23 cellular contexts compared by ENCODE assay signal in the genomic region with DNA sequence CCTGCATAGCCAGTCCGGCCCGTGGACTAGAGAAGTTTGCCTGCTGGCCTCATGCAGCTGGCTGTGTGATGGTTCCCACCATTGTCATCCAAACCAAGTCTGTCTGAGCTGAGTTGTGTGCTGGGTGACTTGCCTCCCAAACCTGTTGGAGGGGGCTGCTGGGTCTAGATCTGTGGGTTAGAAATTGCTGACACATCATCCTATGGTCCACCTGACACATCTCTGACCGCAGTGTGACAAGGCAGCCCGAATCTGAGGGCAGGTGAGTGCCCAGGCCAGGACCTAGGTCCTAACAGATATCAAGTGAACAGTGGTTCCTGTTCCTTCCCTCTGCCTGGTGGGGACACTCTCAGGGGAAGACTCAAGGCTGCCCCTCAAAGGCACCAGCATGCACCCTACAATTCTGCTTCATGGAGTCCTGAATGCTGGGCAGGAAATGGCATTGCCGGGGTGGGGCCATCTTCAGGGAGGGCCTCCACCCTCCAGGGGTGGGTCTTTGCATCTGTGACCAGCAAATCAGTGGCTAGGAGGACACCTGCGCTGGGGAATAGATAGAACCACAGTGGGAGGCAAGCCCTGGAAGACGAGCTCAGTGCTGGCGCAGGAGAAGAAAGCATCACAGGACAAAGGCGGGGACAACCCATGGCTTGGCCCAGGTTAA.
DNase-seq lines count a peak whose midpoint lies in the region; ATAC-seq and TF ChIP-seq lines count a peak whose summit lies in the region.
"Had no signal": no experiment of that assay in that cellular context is flagged by ENCODE, and none has a peak within 500 bp of the region (broad histone marks: within the 10 kb centered on the region; RNA-seq: fewer than 3 reads in every experiment).

No MANE protein-coding gene starts in this region.

- H3K4me1 ChIP-seq in RWPE2 (ENCODE audit: insufficient read depth, poor library complexity, severe bottlenecking) (no peaks in the 10 kb centered on the region), mucosa of rectum (ENCODE audit: control insufficient read depth in 2 of 2, insufficient read depth in 2 of 2, low read length in 2 of 2) (no peaks in the 10 kb centered on the region), aorta (ENCODE audit: control insufficient read depth in 1 of 2, insufficient read depth in 2 of 2, low read length in 2 of 2) (no peaks in the 10 kb centered on the region)
- H3K4me1 ChIP-seq: prostate gland had no signal

- H3K27me3 ChIP-seq in RWPE2 (ENCODE audit: insufficient read depth, poor library complexity, severe bottlenecking) (no peaks in the 10 kb centered on the region), mucosa of rectum (ENCODE audit: control insufficient read depth in 2 of 2, insufficient read depth in 2 of 2, low read length in 2 of 2) (no peaks in the 10 kb centered on the region), aorta (ENCODE audit: control insufficient read depth in 1 of 2, insufficient read depth in 2 of 2, low read length in 1 of 2) (no peaks in the 10 kb centered on the region)

- H3K27ac Mint-ChIP-seq in activated naive CD8-positive, alpha-beta T cell treated with anti-CD3 and anti-CD28 coated beads, Interleukin-2, amount 10 ng/mL, durations not matched to agents 7 days and 5 days: no peak overlapping the region
- H3K27ac Mint-ChIP-seq in activated naive CD8-positive, alpha-beta T cell treated with anti-CD3 and anti-CD28 coated beads for 36 hours: no peak overlapping the region
- H3K27ac Mint-ChIP-seq: activated CD8-positive, alpha-beta T cell treated with anti-CD3 and anti-CD28 coated beads, Interleukin-2, amount 10 ng/mL, durations not matched to agents 7 days and 5 days; activated naive CD4-positive, alpha-beta T cell treated with anti-CD3 and anti-CD28 coated beads, Interleukin-2, amount 50 U/mL, for 24 hours; mesothelial cell of epicardium had no signal

- no peak overlapping the region for H3K9ac ChIP-seq in mucosa of rectum (ENCODE audit: low read depth in 1 of 2, low read length in 2 of 2)

- WGBS in aorta, 2 donors: 96% methylated on average over 9 of the region's 9 CpGs

- TF ChIP-seq CTCF in RWPE2 (IDR thresholded peaks at IDR 0.05; ENCODE audit: poor library complexity, severe bottlenecking): no peak

- peaks cover 13% of the 10 kb centered on the region for H3K27me3 Mint-ChIP-seq in activated naive CD8-positive, alpha-beta T cell treated with anti-CD3 and anti-CD28 coated beads, Interleukin-2, amount 10 ng/mL, durations not matched to agents 7 days and 5 days
- no peaks in the 10 kb centered on the region for H3K27me3 Mint-ChIP-seq in activated naive CD8-positive, alpha-beta T cell treated with anti-CD3 and anti-CD28 coated beads for 36 hours
- H3K27me3 Mint-ChIP-seq: activated naive CD4-positive, alpha-beta T cell treated with anti-CD3 and anti-CD28 coated beads, Interleukin-2, amount 50 U/mL, for 24 hours had no signal

- peaks cover 6% of the 10 kb centered on the region for H3K36me3 Mint-ChIP-seq in activated naive CD8-positive, alpha-beta T cell treated with anti-CD3 and anti-CD28 coated beads, Interleukin-2, amount 10 ng/mL, durations not matched to agents 7 days and 5 days
- H3K36me3 Mint-ChIP-seq in activated naive CD8-positive, alpha-beta T cell treated with anti-CD3 and anti-CD28 coated beads for 36 hours: peaks cover 2% of the 10 kb centered on the region

- no peak overlapping the region for H3K4me3 Mint-ChIP-seq in activated naive CD8-positive, alpha-beta T cell treated with anti-CD3 and anti-CD28 coated beads, Interleukin-2, amount 10 ng/mL, durations not matched to agents 7 days and 5 days
- H3K4me3 Mint-ChIP-seq in activated naive CD8-positive, alpha-beta T cell treated with anti-CD3 and anti-CD28 coated beads for 36 hours: no peak overlapping the region
- H3K4me3 Mint-ChIP-seq: activated CD8-positive, alpha-beta T cell treated with anti-CD3 and anti-CD28 coated beads, Interleukin-2, amount 10 ng/mL, durations not matched to agents 7 days and 5 days; activated naive CD4-positive, alpha-beta T cell treated with anti-CD3 and anti-CD28 coated beads, Interleukin-2, amount 50 U/mL, for 24 hours; activated T-cell treated with anti-CD3 and anti-CD28 coated beads, Interleukin-2, amount 50 U/mL, for 4 hours; mesothelial cell of epicardium had no signal

- peaks cover 11% of the 10 kb centered on the region for H3K4me1 Mint-ChIP-seq in activated naive CD8-positive, alpha-beta T cell treated with anti-CD3 and anti-CD28 coated beads, Interleukin-2, amount 10 ng/mL, durations not matched to agents 7 days and 5 days
- no peaks in the 10 kb centered on the region for H3K4me1 Mint-ChIP-seq in activated naive CD8-positive, alpha-beta T cell treated with anti-CD3 and anti-CD28 coated beads for 36 hours
- H3K4me1 Mint-ChIP-seq: activated naive CD4-positive, alpha-beta T cell treated with anti-CD3 and anti-CD28 coated beads, Interleukin-2, amount 50 U/mL, for 24 hours had no signal

- no peaks in the 10 kb centered on the region for H3K36me3 ChIP-seq in RWPE2 (ENCODE audit: low read depth)
- H3K36me3 ChIP-seq in mucosa of rectum (ENCODE audit: control insufficient read depth in 2 of 2, insufficient read depth in 2 of 2, low read length in 2 of 2): peaks cover 0 to 2% of the 10 kb centered on the region in 2 donors
- no peaks in the 10 kb centered on the region for H3K36me3 ChIP-seq in aorta (ENCODE audit: control insufficient read depth in 1 of 2, insufficient read depth in 2 of 2, low read length in 1 of 2)
- H3K36me3 ChIP-seq: left ventricle myocardium inferior, prostate gland had no signal

- no peak for DNase-seq in activated naive CD8-positive, alpha-beta T cell treated with anti-CD3 and anti-CD28 coated beads, Interleukin-2, amount 10 ng/mL, durations not matched to agents 7 days and 5 days
- DNase-seq in activated naive CD8-positive, alpha-beta T cell treated with anti-CD3 and anti-CD28 coated beads for 36 hours: no peak
- DNase-seq in RWPE2 (ENCODE audit: low spot score): peak; percentile 22
- peak; percentile 30 to 33 for DNase-seq in aorta
- no peak for DNase-seq in substantia nigra (lab: John Stamatoyannopoulos, UW)
- no peak for DNase-seq in effector CD8-positive, alpha-beta T cell (lab: John Stamatoyannopoulos, UW)
- no peak for DNase-seq in C1 segment of cervical spinal cord (lab: John Stamatoyannopoulos, UW)
- DNase-seq: activated CD8-positive, alpha-beta T cell treated with anti-CD3 and anti-CD28 coated beads, Interleukin-2, amount 10 ng/mL, durations not matched to agents 7 days and 5 days; activated T-cell treated with anti-CD3 and anti-CD28 coated beads, Interleukin-2, amount 50 U/mL, for 4 hours; cerebellar nuclear complex; erythroblast; foreskin fibroblast; HCEC 1CT; left ventricle myocardium inferior; MM.1S; NCI-H1436; NCI-H2171; NCI-H526; T-helper 9 cell had no signal

- intact Hi-C loops in aorta (cut with DNase I): no loop called here

- H3K27ac ChIP-seq in RWPE2 (ENCODE audit: poor library complexity, severe bottlenecking) (no peak overlapping the region), mucosa of rectum (ENCODE audit: low read depth in 2 of 2, low read length in 2 of 2) (peak overlapping the region; percentile 4 to 6), aorta (ENCODE audit: low read depth in 1 of 2, low read length in 2 of 2) (no peak overlapping the region), substantia nigra (ENCODE audit: low read depth, low read length, poor library complexity, severe bottlenecking) (no peak overlapping the region)
- H3K27ac ChIP-seq: left ventricle myocardium inferior, prostate gland had no signal

- no peak overlapping the region for H3K4me3 ChIP-seq in RWPE2 (ENCODE audit: severe bottlenecking)
- no peak overlapping the region for H3K4me3 ChIP-seq in mucosa of rectum (ENCODE audit: low read length in 2 of 2)
- H3K4me3 ChIP-seq in aorta (ENCODE audit: low read length in 2 of 2): no peak overlapping the region
- H3K4me3 ChIP-seq: left ventricle myocardium inferior, prostate gland had no signal

- H3K9me3 Mint-ChIP-seq in activated naive CD8-positive, alpha-beta T cell treated with anti-CD3 and anti-CD28 coated beads, Interleukin-2, amount 10 ng/mL, durations not matched to agents 7 days and 5 days: peaks cover 14% of the 10 kb centered on the region
- H3K9me3 Mint-ChIP-seq in activated naive CD8-positive, alpha-beta T cell treated with anti-CD3 and anti-CD28 coated beads for 36 hours: peaks cover 18% of the 10 kb centered on the region

- no peaks in the 10 kb centered on the region for H3K9me3 ChIP-seq in RWPE2 (ENCODE audit: severe bottlenecking)
- H3K9me3 ChIP-seq in mucosa of rectum (ENCODE audit: control insufficient read depth in 2 of 2, low read length in 2 of 2): peaks cover 0 to 2% of the 10 kb centered on the region in 2 donors
- no peaks in the 10 kb centered on the region for H3K9me3 ChIP-seq in aorta (ENCODE audit: control insufficient read depth, low read length)
- H3K9me3 ChIP-seq: prostate gland had no signal

- ATAC-seq in activated naive CD8-positive, alpha-beta T cell treated with anti-CD3 and anti-CD28 coated beads, Interleukin-2, amount 10 ng/mL, durations not matched to agents 7 days and 5 days (ENCODE audit: low read depth): peak; percentile 50
- no peak for ATAC-seq in RWPE2 (ENCODE audit: low read depth)
- ATAC-seq in aorta (ENCODE audit: low FRiP score): no peak
- ATAC-seq: activated CD8-positive, alpha-beta T cell treated with anti-CD3 and anti-CD28 coated beads, Interleukin-2, amount 10 ng/mL, durations not matched to agents 7 days and 5 days; activated T-cell treated with anti-CD3 and anti-CD28 coated beads, Interleukin-2, amount 50 U/mL, for 4 hours had no signal

- POLR2A ChIA-PET in activated naive CD8-positive, alpha-beta T cell treated with anti-CD3 and anti-CD28 coated beads, Interleukin-2, amount 10 ng/mL, durations not matched to agents 7 days and 5 days (lab: Charles Lee): no interaction called here

Comparison
In these comparisons a context has a peak if more than half of its experiments do, and no peak if none do; other contexts are left out.
1. DNase-seq: peak in RWPE2 (single experiment) and aorta (2 of 2); none in activated naive CD8-positive, alpha-beta T cell treated with anti-CD3 and anti-CD28 coated beads, Interleukin-2, amount 10 ng/mL, durations not matched to agents 7 days and 5 days (single experiment), activated naive CD8-positive, alpha-beta T cell treated with anti-CD3 and anti-CD28 coated beads for 36 hours (single experiment), substantia nigra (0 of 49), effector CD8-positive, alpha-beta T cell (single experiment) and C1 segment of cervical spinal cord (0 of 14).
2. H3K27ac ChIP-seq: peak in mucosa of rectum (2 of 2); none in RWPE2 (single experiment), aorta (0 of 2) and substantia nigra (single experiment).